ENCODE assay signal across 8 cellular contexts in the genomic region with DNA sequence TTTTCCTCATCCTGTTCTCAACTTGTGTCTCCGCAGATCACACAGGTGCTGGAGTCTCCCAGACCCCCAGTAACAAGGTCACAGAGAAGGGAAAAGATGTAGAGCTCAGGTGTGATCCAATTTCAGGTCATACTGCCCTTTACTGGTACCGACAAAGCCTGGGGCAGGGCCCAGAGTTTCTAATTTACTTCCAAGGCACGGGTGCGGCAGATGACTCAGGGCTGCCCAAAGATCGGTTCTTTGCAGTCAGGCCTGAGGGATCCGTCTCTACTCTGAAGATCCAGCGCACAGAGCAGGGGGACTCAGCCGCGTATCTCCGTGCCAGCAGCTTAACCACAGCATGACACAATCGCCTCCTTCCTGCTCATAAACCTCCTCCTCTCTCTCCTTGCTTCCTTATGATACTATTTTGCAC.
DNase-seq lines count a peak whose midpoint lies in the region; ATAC-seq and TF ChIP-seq lines count a peak whose summit lies in the region.

No MANE protein-coding gene starts in this region.

- H3K36me3 Mint-ChIP-seq in activated T-cell treated with anti-CD3 and anti-CD28 coated beads, Interleukin-2, amount 50 U/mL, for 4 hours (ENCODE audit: insufficient read depth) = no peaks in the 10 kb centered on the region
- H3K36me3 Mint-ChIP-seq in naive thymus-derived CD4-positive, alpha-beta T cell = no peaks in the 10 kb centered on the region

- no peaks in the 10 kb centered on the region for H3K27me3 Mint-ChIP-seq in activated T-cell treated with anti-CD3 and anti-CD28 coated beads, Interleukin-2, amount 50 U/mL, for 4 hours (ENCODE audit: low read depth)
- peaks cover 0 to 2% (median 0%) of the 10 kb centered on the region in 5 donors for H3K27me3 Mint-ChIP-seq in naive thymus-derived CD4-positive, alpha-beta T cell

- peaks cover 0 to 16% of the 10 kb centered on the region in 2 donors for H3K4me1 ChIP-seq in naive thymus-derived CD4-positive, alpha-beta T cell (ENCODE audit: control insufficient read depth in 2 of 2, insufficient read depth in 2 of 2, low read length in 2 of 2)
- no peaks in the 10 kb centered on the region for H3K4me1 ChIP-seq in BE2C

- H3K27ac ChIP-seq in KOPT-K1 (ENCODE audit: low read depth, low read length, poor library complexity, severe bottlenecking) = peak overlapping the region; percentile 70
- peak overlapping the region; percentile 39 for H3K27ac ChIP-seq in naive thymus-derived CD4-positive, alpha-beta T cell (ENCODE audit: low read depth, low read length)

- H3K4me3 Mint-ChIP-seq in activated T-cell treated with anti-CD3 and anti-CD28 coated beads, Interleukin-2, amount 50 U/mL, for 4 hours = peak overlapping the region; percentile 63
- H3K4me3 Mint-ChIP-seq in naive thymus-derived CD4-positive, alpha-beta T cell = peak overlapping the region; percentile 54 to 78 (median 72)

- POLR2A ChIA-PET in naive thymus-derived CD4-positive, alpha-beta T cell (lab: Charles Lee) = interaction anchor here (0.6 to 1.4 kb wide), 2 partner anchors 414 to 515 kb away, joined by 4 to 15 read pairs; no protein-coding TSS in a partner anchor

- H3K36me3 ChIP-seq in KOPT-K1 (ENCODE audit: insufficient read depth, low read length) (no peaks in the 10 kb centered on the region), BE2C (no peaks in the 10 kb centered on the region)
- no peaks in the 10 kb centered on the region for H3K36me3 ChIP-seq in naive thymus-derived CD4-positive, alpha-beta T cell (ENCODE audit: control insufficient read depth in 2 of 3, insufficient read depth in 3 of 3, low read length in 3 of 3)

- no peaks in the 10 kb centered on the region for H3K9me3 Mint-ChIP-seq in activated T-cell treated with anti-CD3 and anti-CD28 coated beads, Interleukin-2, amount 50 U/mL, for 4 hours
- H3K9me3 Mint-ChIP-seq in naive thymus-derived CD4-positive, alpha-beta T cell = no peaks in the 10 kb centered on the region

- intact Hi-C loops in naive thymus-derived CD4-positive, alpha-beta T cell (cut with micrococcal nuclease) = loop anchor here (2.0 to 10.0 kb wide), 4 partner anchors 26 to 620 kb away; no protein-coding TSS in a partner anchor

- DNase-seq in activated T-cell treated with anti-CD3 and anti-CD28 coated beads, Interleukin-2, amount 50 U/mL, for 4 hours = peak; percentile 23
- peak in 1 of 9 donors; percentile 37 for DNase-seq in naive thymus-derived CD4-positive, alpha-beta T cell
- DNase-seq in mesenteric fat pad (ENCODE audit: low spot score) = no peak
- no peak for DNase-seq in BE2C

- CTCF ChIA-PET in naive thymus-derived CD4-positive, alpha-beta T cell (lab: Charles Lee) = interaction anchor here (0.6 to 2.1 kb wide), 6 partner anchors 11 to 41 kb away, joined by 3 to 6 read pairs (median 3); no protein-coding TSS in a partner anchor

- H3K27ac Mint-ChIP-seq in naive thymus-derived CD4-positive, alpha-beta T cell = peak overlapping the region; percentile 20 to 81 (median 69)

- H3K4me1 Mint-ChIP-seq in activated T-cell treated with anti-CD3 and anti-CD28 coated beads, Interleukin-2, amount 50 U/mL, for 4 hours (ENCODE audit: low read depth) = peaks cover 23% of the 10 kb centered on the region
- H3K4me1 Mint-ChIP-seq in naive thymus-derived CD4-positive, alpha-beta T cell = peaks cover 22 to 38% (median 29%) of the 10 kb centered on the region in 7 donors

- peak; percentile 45 for ATAC-seq in GM18498 (IDR thresholded peaks at IDR 0.05; ENCODE audit: unreplicated experiment)
- peak; percentile 81 to 84 for ATAC-seq in activated T-cell treated with anti-CD3 and anti-CD28 coated beads, Interleukin-2, amount 50 U/mL, for 4 hours
- peak; percentile 80 for ATAC-seq in naive thymus-derived CD4-positive, alpha-beta T cell
- no peak for ATAC-seq in SK-N-SH treated with all-trans-retinoic acid at 6 μM for 48 hours
- no peak for ATAC-seq in GM21619 (IDR thresholded peaks at IDR 0.05; ENCODE audit: unreplicated experiment)

- H3K9me3 ChIP-seq in KOPT-K1 (ENCODE audit: insufficient read depth, low read length, poor library complexity, severe bottlenecking) (no peaks in the 10 kb centered on the region), BE2C (no peaks in the 10 kb centered on the region)
- no peaks in the 10 kb centered on the region for H3K9me3 ChIP-seq in naive thymus-derived CD4-positive, alpha-beta T cell (ENCODE audit: control insufficient read depth in 2 of 3, low read length in 3 of 3)

- no peaks in the 10 kb centered on the region for H3K27me3 ChIP-seq in naive thymus-derived CD4-positive, alpha-beta T cell (ENCODE audit: control insufficient read depth in 2 of 2, insufficient read depth in 2 of 2, low read length in 2 of 2)
- no peaks in the 10 kb centered on the region for H3K27me3 ChIP-seq in BE2C

- TF ChIP-seq CTCF in BE2C (IDR thresholded peaks at IDR 0.05; ENCODE audit: low read depth, low read length) = no peak

- H3K4me3 ChIP-seq in naive thymus-derived CD4-positive, alpha-beta T cell (ENCODE audit: low read length) = peak overlapping the region; percentile 41
- H3K4me3 ChIP-seq in BE2C (ENCODE audit: low read depth, low read length) = no peak overlapping the region

TF ChIP-seq in SK-N-SH treated with all-trans-retinoic acid at 6 μM for 48 hours, 23 proteins besides CTCF, POLR2A, EP300 and RAD21 (continues in another document):
- TF ChIP-seq ZNF565 (CRISPR knock-in tag; conservative IDR thresholded peaks at IDR 0.05; ENCODE audit: low read depth) = no peak
- TF ChIP-seq, protein P1, sequence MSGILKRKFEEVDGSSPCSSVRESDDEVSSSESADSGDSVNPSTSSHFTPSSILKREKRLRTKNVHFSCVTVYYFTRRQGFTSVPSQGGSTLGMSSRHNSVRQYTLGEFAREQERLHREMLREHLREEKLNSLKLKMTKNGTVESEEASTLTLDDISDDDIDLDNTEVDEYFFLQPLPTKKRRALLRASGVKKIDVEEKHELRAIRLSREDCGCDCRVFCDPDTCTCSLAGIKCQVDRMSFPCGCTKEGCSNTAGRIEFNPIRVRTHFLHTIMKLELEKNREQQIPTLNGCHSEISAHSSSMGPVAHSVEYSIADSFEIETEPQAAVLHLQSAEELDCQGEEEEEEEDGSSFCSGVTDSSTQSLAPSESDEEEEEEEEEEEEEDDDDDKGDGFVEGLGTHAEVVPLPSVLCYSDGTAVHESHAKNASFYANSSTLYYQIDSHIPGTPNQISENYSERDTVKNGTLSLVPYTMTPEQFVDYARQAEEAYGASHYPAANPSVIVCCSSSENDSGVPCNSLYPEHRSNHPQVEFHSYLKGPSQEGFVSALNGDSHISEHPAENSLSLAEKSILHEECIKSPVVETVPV (CRISPR knock-in tag; IDR thresholded peaks at IDR 0.05) = no peak
- no peak for TF ChIP-seq RARB (CRISPR knock-in tag; IDR thresholded peaks at IDR 0.05)
- no peak for TF ChIP-seq SNAI2 (CRISPR knock-in tag; IDR thresholded peaks at IDR 0.05)
- no peak for TF ChIP-seq PPARA (CRISPR knock-in tag; IDR thresholded peaks at IDR 0.05; ENCODE audit: borderline replicate concordance)
- TF ChIP-seq, protein P2, sequence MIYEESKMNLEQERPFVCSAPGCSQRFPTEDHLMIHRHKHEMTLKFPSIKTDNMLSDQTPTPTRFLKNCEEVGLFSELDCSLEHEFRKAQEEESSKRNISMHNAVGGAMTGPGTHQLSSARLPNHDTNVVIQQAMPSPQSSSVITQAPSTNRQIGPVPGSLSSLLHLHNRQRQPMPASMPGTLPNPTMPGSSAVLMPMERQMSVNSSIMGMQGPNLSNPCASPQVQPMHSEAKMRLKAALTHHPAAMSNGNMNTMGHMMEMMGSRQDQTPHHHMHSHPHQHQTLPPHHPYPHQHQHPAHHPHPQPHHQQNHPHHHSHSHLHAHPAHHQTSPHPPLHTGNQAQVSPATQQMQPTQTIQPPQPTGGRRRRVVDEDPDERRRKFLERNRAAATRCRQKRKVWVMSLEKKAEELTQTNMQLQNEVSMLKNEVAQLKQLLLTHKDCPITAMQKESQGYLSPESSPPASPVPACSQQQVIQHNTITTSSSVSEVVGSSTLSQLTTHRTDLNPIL (CRISPR knock-in tag; IDR thresholded peaks at IDR 0.05; ENCODE audit: low read depth) = no peak
- no peak for TF ChIP-seq ISL1 (CRISPR knock-in tag; IDR thresholded peaks at IDR 0.05)
- no peak for TF ChIP-seq CSDC2 (CRISPR knock-in tag; IDR thresholded peaks at IDR 0.05)
- TF ChIP-seq, protein P3, sequence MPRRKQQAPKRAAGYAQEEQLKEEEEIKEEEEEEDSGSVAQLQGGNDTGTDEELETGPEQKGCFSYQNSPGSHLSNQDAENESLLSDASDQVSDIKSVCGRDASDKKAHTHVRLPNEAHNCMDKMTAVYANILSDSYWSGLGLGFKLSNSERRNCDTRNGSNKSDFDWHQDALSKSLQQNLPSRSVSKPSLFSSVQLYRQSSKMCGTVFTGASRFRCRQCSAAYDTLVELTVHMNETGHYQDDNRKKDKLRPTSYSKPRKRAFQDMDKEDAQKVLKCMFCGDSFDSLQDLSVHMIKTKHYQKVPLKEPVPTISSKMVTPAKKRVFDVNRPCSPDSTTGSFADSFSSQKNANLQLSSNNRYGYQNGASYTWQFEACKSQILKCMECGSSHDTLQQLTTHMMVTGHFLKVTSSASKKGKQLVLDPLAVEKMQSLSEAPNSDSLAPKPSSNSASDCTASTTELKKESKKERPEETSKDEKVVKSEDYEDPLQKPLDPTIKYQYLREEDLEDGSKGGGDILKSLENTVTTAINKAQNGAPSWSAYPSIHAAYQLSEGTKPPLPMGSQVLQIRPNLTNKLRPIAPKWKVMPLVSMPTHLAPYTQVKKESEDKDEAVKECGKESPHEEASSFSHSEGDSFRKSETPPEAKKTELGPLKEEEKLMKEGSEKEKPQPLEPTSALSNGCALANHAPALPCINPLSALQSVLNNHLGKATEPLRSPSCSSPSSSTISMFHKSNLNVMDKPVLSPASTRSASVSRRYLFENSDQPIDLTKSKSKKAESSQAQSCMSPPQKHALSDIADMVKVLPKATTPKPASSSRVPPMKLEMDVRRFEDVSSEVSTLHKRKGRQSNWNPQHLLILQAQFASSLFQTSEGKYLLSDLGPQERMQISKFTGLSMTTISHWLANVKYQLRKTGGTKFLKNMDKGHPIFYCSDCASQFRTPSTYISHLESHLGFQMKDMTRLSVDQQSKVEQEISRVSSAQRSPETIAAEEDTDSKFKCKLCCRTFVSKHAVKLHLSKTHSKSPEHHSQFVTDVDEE (CRISPR knock-in tag; IDR thresholded peaks at IDR 0.05) = no peak
- no peak for TF ChIP-seq OSR1 (CRISPR knock-in tag; IDR thresholded peaks at IDR 0.05)

Comparison
In these comparisons a context has a peak if more than half of its experiments do, and no peak if none do; other contexts are left out.
1. ATAC-seq: peak in GM18498 (single experiment), activated T-cell treated with anti-CD3 and anti-CD28 coated beads, Interleukin-2, amount 50 U/mL, for 4 hours (2 of 2) and naive thymus-derived CD4-positive, alpha-beta T cell (single experiment); none in SK-N-SH treated with all-trans-retinoic acid at 6 μM for 48 hours (single experiment) and GM21619 (single experiment).